In genomic region chr17:29005936-29006438, GRCh38 we compare ENCODE assay signal across 1 cellular context.
TF ChIP-seq lines count a peak whose summit lies in the region.

Gene SEZ6, minus strand, starts transcription at chr17:29006033. Its CDS starts 164 bp downstream, at chr17:29005869.

TF ChIP-seq in HepG2, 621 proteins besides CTCF, POLR2A, EP300 and RAD21 (continued from another document and continues in another):
- peak; percentile 38; the same call in 1 of the 2 replicates for TF ChIP-seq ZNF276 (CRISPR knock-in tag; IDR thresholded peaks at IDR 0.05; ENCODE audit: low read depth)
- no peak for TF ChIP-seq ZUFSP (CRISPR knock-in tag; IDR thresholded peaks at IDR 0.05; ENCODE audit: borderline replicate concordance)
- TF ChIP-seq RNF219 (CRISPR knock-in tag; IDR thresholded peaks at IDR 0.05) = no peak
- TF ChIP-seq ZNF616 (CRISPR knock-in tag; IDR thresholded peaks at IDR 0.05; ENCODE audit: low read depth) = peak; percentile 90; the same call in 1 of the 2 replicates
- TF ChIP-seq RBM22 (optimal IDR thresholded peaks at IDR 0.05; ENCODE audit: low read length) = no peak
- peak; percentile 90 for TF ChIP-seq ZBED4 (CRISPR knock-in tag; IDR thresholded peaks at IDR 0.05; ENCODE audit: borderline replicate concordance)
- no peak for TF ChIP-seq ZZZ3 (CRISPR knock-in tag; IDR thresholded peaks at IDR 0.05; ENCODE audit: borderline replicate concordance)
- TF ChIP-seq ARNT (IDR thresholded peaks at IDR 0.05) = no peak
- no peak for TF ChIP-seq KAT2B (IDR thresholded peaks at IDR 0.05; ENCODE audit: borderline replicate concordance, low read depth, low read length)
- no peak for TF ChIP-seq ZNF619 (CRISPR knock-in tag; IDR thresholded peaks at IDR 0.05)
- TF ChIP-seq PRMT3 (CRISPR knock-in tag; IDR thresholded peaks at IDR 0.05; ENCODE audit: borderline replicate concordance, low read depth) = peak; percentile 83
- peak; percentile 83 for TF ChIP-seq ZNF747 (CRISPR knock-in tag; IDR thresholded peaks at IDR 0.05; ENCODE audit: borderline replicate concordance)
- TF ChIP-seq TMF1 (CRISPR knock-in tag; IDR thresholded peaks at IDR 0.05; ENCODE audit: low read depth) = peak; percentile 97
- peak; percentile 93 for TF ChIP-seq HBP1 (CRISPR knock-in tag; IDR thresholded peaks at IDR 0.05; ENCODE audit: low read depth)
- TF ChIP-seq MIER3 (CRISPR knock-in tag; IDR thresholded peaks at IDR 0.05; ENCODE audit: borderline replicate concordance) = peak; percentile 60; the same call in 1 of the 2 replicates
- TF ChIP-seq IRF9 (CRISPR knock-in tag; IDR thresholded peaks at IDR 0.05; ENCODE audit: borderline replicate concordance) = peak; percentile 71; the same call in 1 of the 2 replicates
- no peak for TF ChIP-seq SNAPC4 (CRISPR knock-in tag; IDR thresholded peaks at IDR 0.05)
- no peak for TF ChIP-seq SRSF4 (IDR thresholded peaks at IDR 0.05; ENCODE audit: low read depth, low read length, poor library complexity, severe bottlenecking)
- TF ChIP-seq MXD4 (CRISPR knock-in tag; IDR thresholded peaks at IDR 0.05) = peak; percentile 92; the same call in 1 of the 2 replicates
- TF ChIP-seq USF2 (IDR thresholded peaks at IDR 0.05; ENCODE audit: low read depth, low read length) = no peak
- TF ChIP-seq USF2 (CRISPR knock-in tag; IDR thresholded peaks at IDR 0.05; ENCODE audit: borderline replicate concordance) = no peak
- 0 out of 2 replicates have a peak, but pooled peaks have one; percentile 52 for TF ChIP-seq CAMTA2 (CRISPR knock-in tag; IDR thresholded peaks at IDR 0.05; ENCODE audit: borderline replicate concordance)
- no peak for TF ChIP-seq ZBTB8A (CRISPR knock-in tag; IDR thresholded peaks at IDR 0.05; ENCODE audit: borderline replicate concordance, low read depth)
- peak; percentile 87; the same call in 1 of the 2 replicates for TF ChIP-seq ZNF879 (CRISPR knock-in tag; IDR thresholded peaks at IDR 0.05)
- TF ChIP-seq WIZ (CRISPR knock-in tag; IDR thresholded peaks at IDR 0.05) = peak; percentile 95
- peak; percentile 80 for TF ChIP-seq ZNF768 (CRISPR knock-in tag; IDR thresholded peaks at IDR 0.05)
- TF ChIP-seq FOXA1 (IDR thresholded peaks at IDR 0.05) = no peak
- no peak for TF ChIP-seq FOXA1 (CRISPR knock-in tag; IDR thresholded peaks at IDR 0.05)
- peak; percentile 93; the same call in 1 of the 2 replicates for TF ChIP-seq CHCHD3 (CRISPR knock-in tag; IDR thresholded peaks at IDR 0.05)
- TF ChIP-seq CREM (IDR thresholded peaks at IDR 0.05) = no peak
- TF ChIP-seq CREM (CRISPR knock-in tag; IDR thresholded peaks at IDR 0.05) = no peak
- peak; percentile 95 for TF ChIP-seq ZNF430 (CRISPR knock-in tag; IDR thresholded peaks at IDR 0.05)
- peak; percentile 75 for TF ChIP-seq THAP7 (CRISPR knock-in tag; IDR thresholded peaks at IDR 0.05)
- TF ChIP-seq FOXM1 (CRISPR knock-in tag; IDR thresholded peaks at IDR 0.05) = peak; percentile 78; the same call in 1 of the 2 replicates
- no peak for TF ChIP-seq SNAPC5 (CRISPR knock-in tag; IDR thresholded peaks at IDR 0.05; ENCODE audit: borderline replicate concordance)
- TF ChIP-seq ATF7-NPFF (CRISPR knock-in tag; IDR thresholded peaks at IDR 0.05; ENCODE audit: low read depth) = peak; percentile 95
- no peak for TF ChIP-seq ZNF33A (CRISPR knock-in tag; IDR thresholded peaks at IDR 0.05; ENCODE audit: borderline replicate concordance)
